ENCODE assay signal across 1 cellular context in genomic region chr17:30378797-30379302, GRCh38.
TF ChIP-seq lines count a peak whose summit lies in the region.

CPD (plus strand) TSS chr17:30378927; CDS start chr17:30378981, 54 bp downstream.

TF ChIP-seq in GM12878, 131 proteins besides CTCF, POLR2A, EP300 and RAD21 (continued from another document):
- TF ChIP-seq NKRF (conservative IDR thresholded peaks at IDR 0.05) (peak; percentile 78; the same call in 1 of the 2 replicates), YY1 (IDR thresholded peaks at IDR 0.05; ENCODE audit: low read depth, low read length) (peak; percentile 92), ZSCAN29 (IDR thresholded peaks at IDR 0.05) (no peak), ASH2L (IDR thresholded peaks at IDR 0.05; ENCODE audit: borderline replicate concordance, low read depth) (peak; percentile 29; the same call in 1 of the 2 replicates), SP1 (IDR thresholded peaks at IDR 0.05; ENCODE audit: low read depth, low read length) (peak; percentile 93), POLR2AphosphoS5 (IDR thresholded peaks at IDR 0.05; ENCODE audit: low read length) (peak; percentile 73), BHLHE40 (IDR thresholded peaks at IDR 0.05; ENCODE audit: borderline replicate concordance in 1 of 2, low read depth in 2 of 2, low read length in 1 of 2) (peak in 1 of 2 experiments; percentile 31; a peak in 2 of 4 replicates), MAX (IDR thresholded peaks at IDR 0.05; ENCODE audit: low read depth, low read length) (0 out of 2 replicates have a peak, but pooled peaks have one; percentile 39), HCFC1 (IDR thresholded peaks at IDR 0.05; ENCODE audit: low read length) (peak; percentile 36; the same call in 1 of the 2 replicates), LARP7 (IDR thresholded peaks at IDR 0.05) (peak; percentile 68), BACH1 (IDR thresholded peaks at IDR 0.05; ENCODE audit: borderline replicate concordance) (peak; percentile 61; the same call in 1 of the 2 replicates)
- TF ChIP-seq, protein P1, sequence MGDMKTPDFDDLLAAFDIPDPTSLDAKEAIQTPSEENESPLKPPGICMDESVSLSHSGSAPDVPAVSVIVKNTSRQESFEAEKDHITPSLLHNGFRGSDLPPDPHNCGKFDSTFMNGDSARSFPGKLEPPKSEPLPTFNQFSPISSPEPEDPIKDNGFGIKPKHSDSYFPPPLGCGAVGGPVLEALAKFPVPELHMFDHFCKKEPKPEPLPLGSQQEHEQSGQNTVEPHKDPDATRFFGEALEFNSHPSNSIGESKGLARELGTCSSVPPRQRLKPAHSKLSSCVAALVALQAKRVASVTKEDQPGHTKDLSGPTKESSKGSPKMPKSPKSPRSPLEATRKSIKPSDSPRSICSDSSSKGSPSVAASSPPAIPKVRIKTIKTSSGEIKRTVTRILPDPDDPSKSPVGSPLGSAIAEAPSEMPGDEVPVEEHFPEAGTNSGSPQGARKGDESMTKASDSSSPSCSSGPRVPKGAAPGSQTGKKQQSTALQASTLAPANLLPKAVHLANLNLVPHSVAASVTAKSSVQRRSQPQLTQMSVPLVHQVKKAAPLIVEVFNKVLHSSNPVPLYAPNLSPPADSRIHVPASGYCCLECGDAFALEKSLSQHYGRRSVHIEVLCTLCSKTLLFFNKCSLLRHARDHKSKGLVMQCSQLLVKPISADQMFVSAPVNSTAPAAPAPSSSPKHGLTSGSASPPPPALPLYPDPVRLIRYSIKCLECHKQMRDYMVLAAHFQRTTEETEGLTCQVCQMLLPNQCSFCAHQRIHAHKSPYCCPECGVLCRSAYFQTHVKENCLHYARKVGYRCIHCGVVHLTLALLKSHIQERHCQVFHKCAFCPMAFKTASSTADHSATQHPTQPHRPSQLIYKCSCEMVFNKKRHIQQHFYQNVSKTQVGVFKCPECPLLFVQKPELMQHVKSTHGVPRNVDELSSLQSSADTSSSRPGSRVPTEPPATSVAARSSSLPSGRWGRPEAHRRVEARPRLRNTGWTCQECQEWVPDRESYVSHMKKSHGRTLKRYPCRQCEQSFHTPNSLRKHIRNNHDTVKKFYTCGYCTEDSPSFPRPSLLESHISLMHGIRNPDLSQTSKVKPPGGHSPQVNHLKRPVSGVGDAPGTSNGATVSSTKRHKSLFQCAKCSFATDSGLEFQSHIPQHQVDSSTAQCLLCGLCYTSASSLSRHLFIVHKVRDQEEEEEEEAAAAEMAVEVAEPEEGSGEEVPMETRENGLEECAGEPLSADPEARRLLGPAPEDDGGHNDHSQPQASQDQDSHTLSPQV (IDR thresholded peaks at IDR 0.05): no peak
- TF ChIP-seq, protein P2, sequence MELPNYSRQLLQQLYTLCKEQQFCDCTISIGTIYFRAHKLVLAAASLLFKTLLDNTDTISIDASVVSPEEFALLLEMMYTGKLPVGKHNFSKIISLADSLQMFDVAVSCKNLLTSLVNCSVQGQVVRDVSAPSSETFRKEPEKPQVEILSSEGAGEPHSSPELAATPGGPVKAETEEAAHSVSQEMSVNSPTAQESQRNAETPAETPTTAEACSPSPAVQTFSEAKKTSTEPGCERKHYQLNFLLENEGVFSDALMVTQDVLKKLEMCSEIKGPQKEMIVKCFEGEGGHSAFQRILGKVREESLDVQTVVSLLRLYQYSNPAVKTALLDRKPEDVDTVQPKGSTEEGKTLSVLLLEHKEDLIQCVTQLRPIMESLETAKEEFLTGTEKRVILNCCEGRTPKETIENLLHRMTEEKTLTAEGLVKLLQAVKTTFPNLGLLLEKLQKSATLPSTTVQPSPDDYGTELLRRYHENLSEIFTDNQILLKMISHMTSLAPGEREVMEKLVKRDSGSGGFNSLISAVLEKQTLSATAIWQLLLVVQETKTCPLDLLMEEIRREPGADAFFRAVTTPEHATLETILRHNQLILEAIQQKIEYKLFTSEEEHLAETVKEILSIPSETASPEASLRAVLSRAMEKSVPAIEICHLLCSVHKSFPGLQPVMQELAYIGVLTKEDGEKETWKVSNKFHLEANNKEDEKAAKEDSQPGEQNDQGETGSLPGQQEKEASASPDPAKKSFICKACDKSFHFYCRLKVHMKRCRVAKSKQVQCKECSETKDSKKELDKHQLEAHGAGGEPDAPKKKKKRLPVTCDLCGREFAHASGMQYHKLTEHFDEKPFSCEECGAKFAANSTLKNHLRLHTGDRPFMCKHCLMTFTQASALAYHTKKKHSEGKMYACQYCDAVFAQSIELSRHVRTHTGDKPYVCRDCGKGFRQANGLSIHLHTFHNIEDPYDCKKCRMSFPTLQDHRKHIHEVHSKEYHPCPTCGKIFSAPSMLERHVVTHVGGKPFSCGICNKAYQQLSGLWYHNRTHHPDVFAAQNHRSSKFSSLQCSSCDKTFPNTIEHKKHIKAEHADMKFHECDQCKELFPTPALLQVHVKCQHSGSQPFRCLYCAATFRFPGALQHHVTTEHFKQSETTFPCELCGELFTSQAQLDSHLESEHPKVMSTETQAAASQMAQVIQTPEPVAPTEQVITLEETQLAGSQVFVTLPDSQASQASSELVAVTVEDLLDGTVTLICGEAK (IDR thresholded peaks at IDR 0.05; ENCODE audit: borderline replicate concordance): no peak; the same call in 1 of the 2 replicates
